In the genomic region with DNA sequence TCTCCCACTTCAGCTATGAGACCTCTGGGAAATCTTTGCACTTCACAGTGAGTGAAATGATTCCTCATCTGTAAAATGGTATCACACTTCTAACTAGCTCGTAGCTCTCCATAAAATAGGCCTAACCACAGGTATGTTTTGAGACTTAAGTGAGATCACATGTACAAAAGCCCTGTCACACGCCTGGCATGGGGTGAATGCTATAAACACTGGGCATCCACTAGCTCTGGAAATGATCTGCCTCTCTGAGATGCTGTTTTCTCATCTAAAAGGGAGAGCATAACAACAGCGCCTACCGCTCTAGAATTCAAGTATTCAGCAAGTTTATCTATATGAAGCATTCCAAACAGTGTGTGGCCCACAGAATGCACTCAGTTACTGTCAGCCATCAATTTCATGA, we compare ENCODE assay signal across 10 cellular contexts. TPM values are rescaled to one million over a fixed set of nuclear protein-coding genes. Genes with fewer than 3 reads are reported as not detected.
DNase-seq lines count a peak whose midpoint lies in the region; ATAC-seq and TF ChIP-seq lines count a peak whose summit lies in the region.
"Had no signal": no experiment of that assay in that cellular context is flagged by ENCODE, and none has a peak within 500 bp of the region (broad histone marks: within the 10 kb centered on the region; RNA-seq: fewer than 3 reads in every experiment).

No MANE protein-coding gene starts in this region.

- no peak for TF ChIP-seq POLR2A in lower leg skin (IDR thresholded peaks at IDR 0.05)

- CTCF ChIA-PET in BJ (lab: Yijun Ruan, JAX), result interaction anchor here (1.2 to 2.2 kb wide), 2 partner anchors 22 to 320 kb away, joined by 3 to 6 read pairs; no protein-coding TSS in a partner anchor

- no peak overlapping the region; the same call in 1 of the 2 replicates for H3K4me3 ChIP-seq in BJ (ENCODE audit: low read depth, low read length)
- peak overlapping the region; percentile 70 for H3K4me3 ChIP-seq in HFF-Myc (replicated peaks; ENCODE audit: low read depth, low read length)
- H3K4me3 ChIP-seq in lower leg skin (ENCODE audit: low read depth, poor library complexity, severe bottlenecking), result no peak overlapping the region
- H3K4me3 ChIP-seq: lung had no signal

- no peaks in the 10 kb centered on the region for H3K9me3 Mint-ChIP-seq in central memory CD8-positive, alpha-beta T cell
- no peaks in the 10 kb centered on the region for H3K9me3 Mint-ChIP-seq in neural crest cell

- TF ChIP-seq CTCF in BJ (IDR thresholded peaks at IDR 0.05; ENCODE audit: insufficient read depth, low read depth, low read length) (no peak), HFF-Myc (IDR thresholded peaks at IDR 0.05; ENCODE audit: low read depth, low read length, missing control alignments) (no peak), neural crest cell (conservative IDR thresholded peaks at IDR 0.05) (no peak), lower leg skin (IDR thresholded peaks at IDR 0.05) (no peak), GM13976 (IDR thresholded peaks at IDR 0.05; ENCODE audit: borderline replicate concordance, control extremely low read depth, extremely low read depth, insufficient read depth, missing control alignments) (no peak)

- no peaks in the 10 kb centered on the region for H3K27me3 Mint-ChIP-seq in central memory CD8-positive, alpha-beta T cell
- H3K27me3 Mint-ChIP-seq in neural crest cell (ENCODE audit: low read depth), result no peaks in the 10 kb centered on the region

- H3K36me3 Mint-ChIP-seq in central memory CD8-positive, alpha-beta T cell (ENCODE audit: insufficient read depth), result peaks cover 13% of the 10 kb centered on the region
- no peaks in the 10 kb centered on the region for H3K36me3 Mint-ChIP-seq in neural crest cell (ENCODE audit: low read depth)

- peak overlapping the region; percentile 83 for H3K4me3 Mint-ChIP-seq in central memory CD8-positive, alpha-beta T cell
- H3K4me3 Mint-ChIP-seq in neural crest cell, result peak overlapping the region; percentile 95

- H3K27ac Mint-ChIP-seq in central memory CD8-positive, alpha-beta T cell (ENCODE audit: low read depth), result peak overlapping the region; percentile 91
- H3K27ac Mint-ChIP-seq in neural crest cell (ENCODE audit: unreplicated experiment), result no peak overlapping the region

- intact Hi-C loops in lower leg skin (cut with DNase I; ENCODE audit: low total_unique reads), result no loop called here

- 74% methylated on average over 4 of the region's 4 CpGs for WGBS in lower leg skin, 2 donors

- no peaks in the 10 kb centered on the region for H3K27me3 ChIP-seq in BJ (ENCODE audit: control insufficient read depth, insufficient read depth, low read length)

- H3K4me1 Mint-ChIP-seq in central memory CD8-positive, alpha-beta T cell, result peaks cover 59% of the 10 kb centered on the region
- H3K4me1 Mint-ChIP-seq in neural crest cell, result peaks cover 44% of the 10 kb centered on the region

- ATAC-seq in central memory CD8-positive, alpha-beta T cell (replicated peaks; ENCODE audit: extremely low read depth, poor library complexity, severe bottlenecking), result no peak

- H3K36me3 ChIP-seq in BJ (ENCODE audit: control insufficient read depth, insufficient read depth, low read length), result 0 out of 2 replicates have a peak, but pooled peaks cover 2% of the 10 kb centered on the region

- in situ Hi-C loops in GM13976 (cut with MboI; ENCODE audit: low sequenced_read_pairs, unreplicated experiment), result no loop called here

- DNase-seq in BJ (ENCODE audit: low read depth), result peak; percentile 31
- no peak for DNase-seq in HFF-Myc (ENCODE audit: extremely low read depth, low read depth)
- no peak for DNase-seq in central memory CD8-positive, alpha-beta T cell (ENCODE audit: low spot score in 2 of 2)
- no peak for DNase-seq in neural crest cell (ENCODE audit: low read depth, low spot score)
- no peak for DNase-seq in cerebellar nuclear complex (lab: John Stamatoyannopoulos, UW)
- no peak for DNase-seq in stimulated activated CD4-positive, alpha-beta T cell treated with anti-CD3 and anti-CD28 coated beads, Interleukin-4, amount 100 ng/mL, for 1 hour
- DNase-seq in lower leg skin (ENCODE audit: low spot score in 2 of 2), result no peak
- DNase-seq in GM13976 (ENCODE audit: low spot score), result no peak
- DNase-seq: activated CD4-positive, alpha-beta T cell treated with anti-CD3 and anti-CD28 coated beads, Interleukin-2, amount 50 U/mL, for 1 hour had no signal

- POLR2A ChIA-PET in BJ (lab: Charles Lee), result interaction anchor here (0.6 kb wide), 1 partner anchor 943 kb away, joined by 4 read pairs; no protein-coding TSS in a partner anchor

RNA-seq across cellular contexts. Expression of a gene that starts 2.2 kb away (rescaled TPM):
- 113 and 162 TPM in 2 replicates for polyA plus RNA-seq in BJ (2011; rRNA removed)
- 96.1 and 154 TPM in 2 replicates for polyA minus RNA-seq in BJ (2011; rRNA and poly(A)+ RNA removed)
- total RNA-seq in neural crest cell (147 and 150 TPM in 2 replicates), lower leg skin (100 to 1,000 TPM in 1 of 4 donors, 10 to 100 TPM in 3; 71.1 to 129 (median 82.2) TPM)

RNA-seq across cellular contexts. Expression of a gene that starts 56.4 kb away (rescaled TPM):
- polyA plus RNA-seq in BJ (2011; rRNA removed), result 0.06 and 0.17 TPM in 2 replicates
- polyA minus RNA-seq in BJ (2011; rRNA and poly(A)+ RNA removed), result 0.09 TPM in 1 of 2 replicates, not detected in the other
- 0.43 and 0.47 TPM in 2 replicates for total RNA-seq in neural crest cell
- total RNA-seq in lower leg skin, result under 1 TPM in 1 of 4 donors, not detected in 3; 0.29 TPM
